ENCODE assay signal across 10 cellular contexts in genomic region chr16:67240506-67240905, GRCh38. TPM values are rescaled to one million over a fixed set of nuclear protein-coding genes. Genes with fewer than 3 reads are reported as not detected.
A peak's percentile ranks its signal among the peaks of the same experiment; 100 is the strongest.
DNase-seq lines count a peak whose midpoint lies in the region; ATAC-seq and TF ChIP-seq lines count a peak whose summit lies in the region.
"Had no signal": no experiment of that assay in that cellular context is flagged by ENCODE, and none has a peak within 500 bp of the region (broad histone marks: within the 10 kb centered on the region; RNA-seq: fewer than 3 reads in every experiment).

No MANE protein-coding gene starts in this region.

- WGBS in mesendoderm (ENCODE audit: extremely low coverage, insufficient coverage, low lambda C conversion rate): no CpG with 5 or more reads among the region's 4 CpGs

- H2BK5ac ChIP-seq in mesendoderm (ENCODE audit: low read length): peak overlapping the region; percentile 7

- peak overlapping the region; percentile 1 for H3K56ac ChIP-seq in mesendoderm (ENCODE audit: low read length)

- H3K27ac ChIP-seq in coronary artery (peak overlapping the region; percentile 74 to 88), mesendoderm (ENCODE audit: low read depth, low read length) (no peak overlapping the region)

- H3K4ac ChIP-seq in mesendoderm (ENCODE audit: low read depth, low read length): peak overlapping the region; percentile 8

- no peak for ATAC-seq in Right ventricle myocardium inferior
- no peak for ATAC-seq in left cardiac atrium
- no peak for ATAC-seq in GM18909 (IDR thresholded peaks at IDR 0.05; ENCODE audit: poor library complexity, unreplicated experiment)
- ATAC-seq in left lobe of liver: no peak

- H3K18ac ChIP-seq in mesendoderm (ENCODE audit: low read length): peak overlapping the region; percentile 2

- intact Hi-C loops in Right ventricle myocardium inferior (cut with DNase I): no loop called here
- intact Hi-C loops in left cardiac atrium (cut with DNase I): no loop called here

- H3K27me3 ChIP-seq in mesendoderm (ENCODE audit: insufficient read depth, low read length, poor library complexity): no peaks in the 10 kb centered on the region

- H3K79me1 ChIP-seq in mesendoderm (ENCODE audit: low read length): peaks cover 12% of the 10 kb centered on the region

- TF ChIP-seq CTCF in coronary artery (IDR thresholded peaks at IDR 0.05): no peak

- H3K79me2 ChIP-seq in mesendoderm (ENCODE audit: control insufficient read depth, insufficient read depth, low read length): peaks cover 12% of the 10 kb centered on the region

- no peak overlapping the region for H3K23ac ChIP-seq in mesendoderm (ENCODE audit: low read length)

- no peak overlapping the region for H4K5ac ChIP-seq in mesendoderm (ENCODE audit: low read length)

- no peak overlapping the region for H2BK15ac ChIP-seq in mesendoderm (replicated peaks; ENCODE audit: low read depth)

- DNase-seq in Right ventricle myocardium inferior (ENCODE audit: missing footprints) (peak; percentile 13), left cardiac atrium (no peak), coronary artery (ENCODE audit: low spot score) (no peak), mesendoderm (no peak), left lobe of liver (ENCODE audit: low spot score) (no peak), NCI-H526 (lab: John Stamatoyannopoulos, UW) (no peak), NOMO-1 treated with dmso at 0.1 percent for 144 hours (lab: John Stamatoyannopoulos, UW; ENCODE audit: unreplicated experiment) (no peak)
- DNase-seq: activated CD8-positive, alpha-beta memory T cell treated with anti-CD3 and anti-CD28 coated beads, Interleukin-2, amount 50 U/mL, for 4 hours; NCI-H2029 treated with DMSO at 0.1 percent for 48 hours had no signal

- no peak overlapping the region for H3K4me2 ChIP-seq in mesendoderm (ENCODE audit: low read length)

- H3K4me1 ChIP-seq in mesendoderm (ENCODE audit: control insufficient read depth, low read depth, low read length): peaks cover 21% of the 10 kb centered on the region

- H2BK120ac ChIP-seq in mesendoderm (ENCODE audit: low read depth, low read length): no peak overlapping the region

- no peak overlapping the region for H4K8ac ChIP-seq in mesendoderm (ENCODE audit: low read depth, low read length)

- no peak overlapping the region for H3K9ac ChIP-seq in mesendoderm (ENCODE audit: low read length)

- H2AK5ac ChIP-seq in mesendoderm (ENCODE audit: low read length): no peak overlapping the region

- peaks cover 7% of the 10 kb centered on the region for H3K36me3 ChIP-seq in mesendoderm (ENCODE audit: control insufficient read depth, insufficient read depth, low read length)

- H3K4me3 ChIP-seq in coronary artery (no peak overlapping the region), mesendoderm (ENCODE audit: low read length) (no peak overlapping the region)

RNA-seq across cellular contexts. Expression of gene FHOD1, which starts 6.8 kb away (rescaled TPM):
- total RNA-seq in Right ventricle myocardium inferior (15.3 TPM), left cardiac atrium (10 to 100 TPM; 18.7 to 25.8 TPM), left lobe of liver (5.9 TPM)
- 37.1 TPM for polyA plus RNA-seq in mesendoderm (2013, experiment 1 of 2)
- 37.3 TPM for polyA plus RNA-seq in mesendoderm (2013, experiment 2 of 2)

RNA-seq across cellular contexts. Expression of gene SLC9A5, which starts 8.3 kb away (rescaled TPM):
- total RNA-seq in Right ventricle myocardium inferior (0.84 TPM), left cardiac atrium (1 to 10 TPM; 1.3 to 1.5 TPM), left lobe of liver (0.30 TPM)
- 1.1 TPM for polyA plus RNA-seq in mesendoderm (2013, experiment 1 of 2)
- 0.95 TPM for polyA plus RNA-seq in mesendoderm (2013, experiment 2 of 2)

RNA-seq across cellular contexts. Expression of gene TMEM208, which starts 13.6 kb away (rescaled TPM):
- total RNA-seq in Right ventricle myocardium inferior: 12.5 TPM
- 10 to 100 TPM; 17.4 to 25.3 TPM for total RNA-seq in left cardiac atrium
- polyA plus RNA-seq in mesendoderm (2013, experiment 1 of 2): 37.1 TPM
- 34.1 TPM for polyA plus RNA-seq in mesendoderm (2013, experiment 2 of 2)
- total RNA-seq in left lobe of liver: 44.9 TPM

RNA-seq across cellular contexts. Expression of gene PLEKHG4, which starts 38.8 kb away (rescaled TPM):
- total RNA-seq in Right ventricle myocardium inferior (1.1 TPM), left cardiac atrium (1 to 10 TPM; 1.8 to 2.2 TPM), left lobe of liver (0.20 TPM)
- 1.8 TPM for polyA plus RNA-seq in mesendoderm (2013, experiment 1 of 2)
- 2.0 TPM for polyA plus RNA-seq in mesendoderm (2013, experiment 2 of 2)

RNA-seq across cellular contexts. Expression of gene ELMO3, which starts 41.6 kb away (rescaled TPM):
- total RNA-seq in Right ventricle myocardium inferior: 0.89 TPM
- total RNA-seq in left cardiac atrium: 1 to 10 TPM; 1.0 to 1.6 TPM
- polyA plus RNA-seq in mesendoderm (2013, experiment 1 of 2): 2.1 TPM
- polyA plus RNA-seq in mesendoderm (2013, experiment 2 of 2): 2.1 TPM
- total RNA-seq in left lobe of liver: 5.2 TPM
